In genomic region chr1:114512595-114513280, GRCh38 we compare ENCODE assay signal across 1 cellular context.
TF ChIP-seq lines count a peak whose summit lies in the region.

No MANE protein-coding gene starts in this region.

TF ChIP-seq in HepG2, 621 proteins besides CTCF, POLR2A, EP300 and RAD21 (continued from another document):
- TF ChIP-seq, protein P1, sequence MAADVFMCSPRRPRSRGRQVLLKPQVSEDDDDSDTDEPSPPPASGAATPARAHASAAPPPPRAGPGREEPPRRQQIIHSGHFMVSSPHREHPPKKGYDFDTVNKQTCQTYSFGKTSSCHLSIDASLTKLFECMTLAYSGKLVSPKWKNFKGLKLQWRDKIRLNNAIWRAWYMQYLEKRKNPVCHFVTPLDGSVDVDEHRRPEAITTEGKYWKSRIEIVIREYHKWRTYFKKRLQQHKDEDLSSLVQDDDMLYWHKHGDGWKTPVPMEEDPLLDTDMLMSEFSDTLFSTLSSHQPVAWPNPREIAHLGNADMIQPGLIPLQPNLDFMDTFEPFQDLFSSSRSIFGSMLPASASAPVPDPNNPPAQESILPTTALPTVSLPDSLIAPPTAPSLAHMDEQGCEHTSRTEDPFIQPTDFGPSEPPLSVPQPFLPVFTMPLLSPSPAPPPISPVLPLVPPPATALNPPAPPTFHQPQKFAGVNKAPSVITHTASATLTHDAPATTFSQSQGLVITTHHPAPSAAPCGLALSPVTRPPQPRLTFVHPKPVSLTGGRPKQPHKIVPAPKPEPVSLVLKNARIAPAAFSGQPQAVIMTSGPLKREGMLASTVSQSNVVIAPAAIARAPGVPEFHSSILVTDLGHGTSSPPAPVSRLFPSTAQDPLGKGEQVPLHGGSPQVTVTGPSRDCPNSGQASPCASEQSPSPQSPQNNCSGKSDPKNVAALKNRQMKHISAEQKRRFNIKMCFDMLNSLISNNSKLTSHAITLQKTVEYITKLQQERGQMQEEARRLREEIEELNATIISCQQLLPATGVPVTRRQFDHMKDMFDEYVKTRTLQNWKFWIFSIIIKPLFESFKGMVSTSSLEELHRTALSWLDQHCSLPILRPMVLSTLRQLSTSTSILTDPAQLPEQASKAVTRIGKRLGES (CRISPR knock-in tag; IDR thresholded peaks at IDR 0.05; ENCODE audit: borderline replicate concordance) = no peak
- no peak for TF ChIP-seq HNF4G (IDR thresholded peaks at IDR 0.05; ENCODE audit: borderline replicate concordance, low read depth, low read length)
- TF ChIP-seq HNF4G (CRISPR knock-in tag; IDR thresholded peaks at IDR 0.05; ENCODE audit: borderline replicate concordance, low read depth) = no peak
- TF ChIP-seq ZNF121 (CRISPR knock-in tag; IDR thresholded peaks at IDR 0.05) = peak; percentile 56; the same call in 1 of the 2 replicates
